ENCODE assay signal across 10 cellular contexts in genomic region chr21:45469273-45470086, GRCh38.
A peak's percentile ranks its signal among the peaks of the same experiment; 100 is the strongest.
DNase-seq lines count a peak whose midpoint lies in the region; ATAC-seq and TF ChIP-seq lines count a peak whose summit lies in the region.
"Had no signal": no experiment of that assay in that cellular context is flagged by ENCODE, and none has a peak within 500 bp of the region (broad histone marks: within the 10 kb centered on the region; RNA-seq: fewer than 3 reads in every experiment).

No MANE protein-coding gene starts in this region.

- H3K23ac ChIP-seq in H9 (ENCODE audit: insufficient read length, low read depth, low read length) = no peak overlapping the region

- H3K79me2 ChIP-seq in H9 (ENCODE audit: insufficient read depth, low read length) = peaks cover 8% of the 10 kb centered on the region; the same call in 1 of the 2 replicates

- peak; percentile 47 to 66 (median 56) for ATAC-seq in right lobe of liver
- no peak for ATAC-seq in HG02840 (IDR thresholded peaks at IDR 0.05; ENCODE audit: low FRiP score, unreplicated experiment)

- H3K14ac ChIP-seq in H9 (ENCODE audit: insufficient read depth, low read length) = no peak overlapping the region

- peaks cover 7 to 43% (median 19%) of the 10 kb centered on the region in 3 experiments; a peak in 6 of 7 replicates for H3K36me3 Mint-ChIP-seq in H9 (ENCODE audit: insufficient read depth in 1 of 3, low read depth in 3 of 3)
- H3K36me3 Mint-ChIP-seq: activated CD4-positive, alpha-beta memory T cell treated with anti-CD3 and anti-CD28 coated beads for 36 hours had no signal

- H3K79me1 ChIP-seq in H9 (ENCODE audit: insufficient read depth, low read depth, low read length, poor library complexity, severe bottlenecking) = peaks cover 18% of the 10 kb centered on the region

- no peak overlapping the region for H3K4ac ChIP-seq in H9 (ENCODE audit: low read depth, low read length)

- no peak overlapping the region for H2BK5ac ChIP-seq in H9 (ENCODE audit: insufficient read length, low read length)

- in situ Hi-C loops in G401 (cut with HindIII; ENCODE audit: low sequenced_read_pairs) = no loop called here

- no CpG with 5 or more reads among the region's 24 CpGs for WGBS in H9 (ENCODE audit: extremely low coverage, insufficient read length, low lambda C conversion rate)
- 25% methylated on average over 11 of the region's 24 CpGs for WGBS in right lobe of liver (ENCODE audit: insufficient coverage, low coverage, low lambda C conversion rate, missing lambda C conversion rate)

- no peak overlapping the region for H2BK120ac ChIP-seq in H9 (ENCODE audit: low read depth, low read length, poor library complexity, severe bottlenecking)

- no peaks in the 10 kb centered on the region for H3K4me1 ChIP-seq in H9 (ENCODE audit: insufficient read depth, low read length)
- peaks cover 0 to 83% (median 39%) of the 10 kb centered on the region in 4 donors for H3K4me1 ChIP-seq in right lobe of liver

- no peaks in the 10 kb centered on the region for H3K27me3 ChIP-seq in H9 (ENCODE audit: insufficient read depth, low read length)
- peaks cover 0 to 3% (median 0%) of the 10 kb centered on the region in 45 donors for H3K27me3 ChIP-seq in dorsolateral prefrontal cortex
- H3K27me3 ChIP-seq in right lobe of liver = no peaks in the 10 kb centered on the region

- H3K4me1 Mint-ChIP-seq in H9 = peaks cover 8 to 14% of the 10 kb centered on the region in 2 experiments; a peak in 3 of 4 replicates

- H3K27ac ChIP-seq in H9 (ENCODE audit: insufficient read length, low read depth, low read length) (no peak overlapping the region), dorsolateral prefrontal cortex (peak overlapping the region in 56 of 59 donors; percentile 6 to 93 (median 82)), right lobe of liver (peak overlapping the region; percentile 64 to 84 (median 77)), skin epidermis (peak overlapping the region in 12 of 21 experiments; percentile 5 to 82 (median 50))

- peaks cover 0 to 2% of the 10 kb centered on the region in 2 experiments; a peak in 1 of 5 replicates for H3K9me3 Mint-ChIP-seq in H9
- H3K9me3 Mint-ChIP-seq: activated CD4-positive, alpha-beta memory T cell treated with anti-CD3 and anti-CD28 coated beads for 36 hours had no signal

- no peak overlapping the region for H3K4me3 Mint-ChIP-seq in H9
- H3K4me3 Mint-ChIP-seq: activated CD4-positive, alpha-beta memory T cell treated with anti-CD3 and anti-CD28 coated beads for 36 hours had no signal

- intact Hi-C loops in dorsolateral prefrontal cortex (cut with DNase I) = no loop called here
- intact Hi-C loops in right lobe of liver (cut with DNase I) = no loop called here

- no peak overlapping the region for H3K56ac ChIP-seq in H9 (ENCODE audit: insufficient read length, low read depth, low read length)

- no peak overlapping the region for H4K5ac ChIP-seq in H9 (ENCODE audit: insufficient read length, low read depth, low read length)

- no peak overlapping the region for H3T11ph ChIP-seq in H9 (ENCODE audit: low read length)

- H3K4me3 ChIP-seq in dorsolateral prefrontal cortex (peak overlapping the region in 6 of 59 donors; percentile 5 to 32 (median 16)), right lobe of liver (peak overlapping the region; percentile 12 to 53 (median 52)), skin epidermis (no peak overlapping the region)

- no peaks in the 10 kb centered on the region for H3K9me3 ChIP-seq in H9 (ENCODE audit: control insufficient read depth, low read depth, low read length)
- no peaks in the 10 kb centered on the region for H3K9me3 ChIP-seq in right lobe of liver

- H3K27me3 Mint-ChIP-seq in H9 (ENCODE audit: low read depth) = no peaks in the 10 kb centered on the region; the same call in 1 of the 2 replicates

- DNase-seq in H9 (no peak), dorsolateral prefrontal cortex (peak in 9 of 10 donors; percentile 25 to 85 (median 64)), right lobe of liver (peak; percentile 81 to 94 (median 92)), UCSD-AML1 (lab: John Stamatoyannopoulos, UW; ENCODE audit: unreplicated experiment) (no peak), AG08396 (ENCODE audit: low spot score) (no peak), G401 (ENCODE audit: low spot score) (no peak)
- DNase-seq: activated CD4-positive, alpha-beta memory T cell treated with anti-CD3 and anti-CD28 coated beads for 36 hours; NCI-H1694 treated with DMSO at 0.1 percent for 48 hours had no signal

- no peak overlapping the region for H4K91ac ChIP-seq in H9 (ENCODE audit: insufficient read length, low read depth, low read length)

- H4K8ac ChIP-seq in H9 (replicated peaks; ENCODE audit: insufficient read length, low read depth, low read length) = no peak overlapping the region

- H3K18ac ChIP-seq in H9 (ENCODE audit: insufficient read length, low read depth, low read length) = no peak overlapping the region

- TF ChIP-seq CTCF in H9 (conservative IDR thresholded peaks at IDR 0.05) = no peak
- TF ChIP-seq CTCF in dorsolateral prefrontal cortex (IDR thresholded peaks at IDR 0.05 in 54 of 56, conservative IDR thresholded peaks at IDR 0.05 in 2 of 56; ENCODE audit: low read depth in 1 of 56, partially characterized antibody in 56 of 56) = peak in 5 of 56 donors; percentile 10 to 17 (median 11)
- no peak for TF ChIP-seq CTCF in right lobe of liver (IDR thresholded peaks at IDR 0.05)

- no peak overlapping the region for H2BK20ac ChIP-seq in H9 (ENCODE audit: low read depth, low read length, poor library complexity, severe bottlenecking)

- peak overlapping the region in 2 of 3 experiments; percentile 12 to 75; a peak in 3 of 7 replicates for H3K27ac Mint-ChIP-seq in H9
- H3K27ac Mint-ChIP-seq: activated CD4-positive, alpha-beta memory T cell treated with anti-CD3 and anti-CD28 coated beads for 36 hours had no signal

- H3K9ac ChIP-seq in H9 (ENCODE audit: extremely low read depth, insufficient read length, low read length) = no peak overlapping the region

- H3K4me2 ChIP-seq in H9 (ENCODE audit: insufficient read depth, insufficient read length, low read length) = no peak overlapping the region

- no peaks in the 10 kb centered on the region for H4K20me1 ChIP-seq in H9 (ENCODE audit: control insufficient read depth, insufficient read depth, insufficient read length)

- no peak overlapping the region for H2BK12ac ChIP-seq in H9 (ENCODE audit: insufficient read length, low read depth, low read length)

- TF ChIP-seq POLR2A in right lobe of liver (IDR thresholded peaks at IDR 0.05) = no peak

- H2BK15ac ChIP-seq in H9 (ENCODE audit: low read depth, low read length) = no peak overlapping the region

- H3K36me3 ChIP-seq in right lobe of liver = peaks cover 0 to 18% (median 7%) of the 10 kb centered on the region in 4 donors

- H3K23me2 ChIP-seq in H9 (ENCODE audit: insufficient read length, low read depth, low read length, poor library complexity, severe bottlenecking) = no peaks in the 10 kb centered on the region

- H2AFZ ChIP-seq in H9 (ENCODE audit: low read length) = no peak overlapping the region

- H2AK5ac ChIP-seq in H9 (ENCODE audit: insufficient read length, low read length) = no peak overlapping the region

Comparison
In these comparisons a context has a peak if more than half of its experiments do, and no peak if none do; other contexts are left out.
1. DNase-seq: peak in dorsolateral prefrontal cortex (9 of 10) and right lobe of liver (3 of 3); none in H9 (single experiment), UCSD-AML1 (single experiment), AG08396 (single experiment) and G401 (single experiment).
2. H3K4me3 ChIP-seq: peak in right lobe of liver (3 of 3); none in skin epidermis (0 of 7).